8 cellular contexts compared by ENCODE assay signal in the genomic region with DNA sequence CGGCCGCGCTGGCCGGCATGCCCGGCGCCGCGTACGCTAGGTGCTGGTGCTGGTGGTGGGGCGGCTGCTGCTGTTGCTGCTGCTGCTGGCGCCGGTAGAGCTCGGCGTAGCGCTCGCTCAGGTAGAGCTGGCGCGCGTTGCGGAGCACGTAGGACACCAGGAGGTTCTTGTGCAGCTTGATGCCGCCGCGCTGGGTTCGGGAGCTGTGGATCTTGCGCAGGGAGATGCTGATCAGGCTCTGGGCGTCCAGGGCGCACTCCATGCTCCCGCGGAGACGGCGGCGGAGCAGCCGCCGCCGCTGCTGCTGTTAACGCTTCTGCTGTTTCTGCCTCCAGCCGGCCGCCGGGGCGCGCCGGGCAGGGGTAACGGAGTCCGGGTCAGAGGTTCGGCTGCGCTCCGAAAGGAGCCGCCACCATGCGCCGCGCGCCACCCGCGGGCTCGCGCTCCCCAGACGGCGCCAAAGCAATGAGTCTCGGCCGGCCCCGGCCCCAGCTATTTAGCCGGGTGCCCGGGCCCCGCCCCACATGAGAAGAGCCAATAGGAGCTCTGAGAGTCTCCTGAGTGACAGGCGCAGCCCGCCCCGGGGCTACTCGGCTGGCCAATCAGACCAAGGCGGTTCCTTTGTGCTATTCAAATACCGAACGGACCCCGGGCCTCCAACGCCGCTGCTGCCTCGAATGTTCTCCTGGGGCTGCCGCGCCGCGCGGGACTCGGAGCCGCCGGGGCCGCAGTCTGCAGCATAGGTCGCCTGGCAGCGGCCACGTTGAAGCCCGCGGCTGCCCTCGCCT. TPM values are rescaled to one million over a fixed set of nuclear protein-coding genes. Genes with fewer than 3 reads are reported as not detected.
DNase-seq lines count a peak whose midpoint lies in the region; ATAC-seq and TF ChIP-seq lines count a peak whose summit lies in the region.

TSS of gene IER5L (minus strand) at position 471 of the 788 bp plus-strand sequence. CDS start at position 262, 209 bp downstream.

- peaks cover 40% of the 10 kb centered on the region for H3K4me1 Mint-ChIP-seq in neural crest cell
- H3K4me1 Mint-ChIP-seq in stimulated activated naive CD8-positive, alpha-beta T cell treated with anti-CD3 and anti-CD28 coated beads, Interleukin-15, amount 100 ng/mL, for 72 hours = peaks cover 12% of the 10 kb centered on the region

- peak within 1 kb of the TSS; percentile 84 for H3K4me2 ChIP-seq in Loucy (ENCODE audit: low read depth, low read length, poor library complexity, severe bottlenecking)

- peak within 1 kb of the TSS; percentile 96 for H3K4me3 Mint-ChIP-seq in neural crest cell
- H3K4me3 Mint-ChIP-seq in stimulated activated naive CD8-positive, alpha-beta T cell treated with anti-CD3 and anti-CD28 coated beads, Interleukin-15, amount 100 ng/mL, for 72 hours = peak within 1 kb of the TSS; percentile 86 to 93

- peak; percentile 90 for ATAC-seq in stimulated activated naive CD8-positive, alpha-beta T cell treated with anti-CD3 and anti-CD28 coated beads, Interleukin-15, amount 100 ng/mL, for 72 hours

- H3K9me3 ChIP-seq in Loucy (ENCODE audit: insufficient read depth, low read depth, low read length) = no peaks in the 10 kb centered on the region

- H3K4me3 ChIP-seq in H7 (ENCODE audit: insufficient read depth, low read depth, low read length) = peak within 1 kb of the TSS; percentile 71
- H3K4me3 ChIP-seq in Loucy (ENCODE audit: low read length, poor library complexity, severe bottlenecking) = peak within 1 kb of the TSS; percentile 79
- H3K4me3 ChIP-seq in fibroblast of villous mesenchyme (ENCODE audit: low read depth, low read length) = peak within 1 kb of the TSS; percentile 91

- peak within 1 kb of the TSS; percentile 91 for H3K9ac ChIP-seq in Loucy (ENCODE audit: low read depth, low read length, poor library complexity, severe bottlenecking)

- peak within 1 kb of the TSS; percentile 97 for H3K27ac Mint-ChIP-seq in neural crest cell (ENCODE audit: unreplicated experiment)
- peak within 1 kb of the TSS; percentile 33 to 91 for H3K27ac Mint-ChIP-seq in stimulated activated naive CD8-positive, alpha-beta T cell treated with anti-CD3 and anti-CD28 coated beads, Interleukin-15, amount 100 ng/mL, for 72 hours

- H3K9me3 Mint-ChIP-seq in neural crest cell = no peaks in the 10 kb centered on the region
- H3K9me3 Mint-ChIP-seq in stimulated activated naive CD8-positive, alpha-beta T cell treated with anti-CD3 and anti-CD28 coated beads, Interleukin-15, amount 100 ng/mL, for 72 hours = no peaks in the 10 kb centered on the region

- H3K4me1 ChIP-seq in Loucy (ENCODE audit: insufficient read depth, low read length, poor library complexity, severe bottlenecking) = peaks cover 8% of the 10 kb centered on the region

- no peak within 1 kb of the TSS for H2AFZ ChIP-seq in Loucy (ENCODE audit: low read length)

- H3K27me3 ChIP-seq in H7 (ENCODE audit: control insufficient read depth, insufficient read depth, low read length) (peaks cover 72% of the 10 kb centered on the region), Loucy (ENCODE audit: insufficient read depth, low read length, poor library complexity, severe bottlenecking) (no peaks in the 10 kb centered on the region)

- TF ChIP-seq CTCF in Loucy (conservative IDR thresholded peaks at IDR 0.05; ENCODE audit: low read length) = no peak
- no peak for TF ChIP-seq CTCF in fibroblast of villous mesenchyme (IDR thresholded peaks at IDR 0.05; ENCODE audit: insufficient read depth, low read depth, low read length)
- no peak for TF ChIP-seq CTCF in neural crest cell (conservative IDR thresholded peaks at IDR 0.05)

- peaks cover 5% of the 10 kb centered on the region; the same call in 1 of the 2 replicates for H3F3A ChIP-seq in Loucy (ENCODE audit: low read depth)

- DNase-seq in ELR (ENCODE audit: low read depth) (peak; percentile 97), H7 (peak; percentile 100), SHP77 (lab: John Stamatoyannopoulos, UW) (peak; percentile 93 to 94), activated gamma-delta T cell (lab: John Stamatoyannopoulos, UW) (peak; percentile 86), fibroblast of villous mesenchyme (ENCODE audit: low read depth) (peak; percentile 97), neural crest cell (ENCODE audit: low read depth, low spot score) (peak; percentile 96)
- DNase-seq in stimulated activated naive CD8-positive, alpha-beta T cell treated with anti-CD3 and anti-CD28 coated beads, Interleukin-15, amount 100 ng/mL, for 72 hours = peak; percentile 96

- H3K9me2 ChIP-seq in Loucy (replicated peaks; ENCODE audit: low read depth, low read length) = no peaks in the 10 kb centered on the region

- peaks cover 6% of the 10 kb centered on the region; the same call in 1 of the 2 replicates for H3K79me2 ChIP-seq in Loucy (ENCODE audit: insufficient read depth, low read length)

- H4K20me1 ChIP-seq in Loucy (ENCODE audit: insufficient read depth, low read length, poor library complexity, severe bottlenecking) = no peaks in the 10 kb centered on the region

- no peaks in the 10 kb centered on the region for H3K36me3 ChIP-seq in H7 (replicated peaks; ENCODE audit: control insufficient read depth, insufficient read depth, low read length)
- no peaks in the 10 kb centered on the region for H3K36me3 ChIP-seq in Loucy (ENCODE audit: insufficient read depth, low read length)

- H3K36me3 Mint-ChIP-seq in neural crest cell (ENCODE audit: low read depth) = no peaks in the 10 kb centered on the region

- H3K27me3 Mint-ChIP-seq in neural crest cell (ENCODE audit: low read depth) = peaks cover 8% of the 10 kb centered on the region
- peaks cover 13% of the 10 kb centered on the region for H3K27me3 Mint-ChIP-seq in stimulated activated naive CD8-positive, alpha-beta T cell treated with anti-CD3 and anti-CD28 coated beads, Interleukin-15, amount 100 ng/mL, for 72 hours

RNA-seq across cellular contexts. Expression of gene IER5L, which starts in this region (rescaled TPM):
- 11.1 and 13.3 TPM in 2 replicates for total RNA-seq in H7 (2014; rRNA removed; shearing (Covaris generic))
- total RNA-seq in fibroblast of villous mesenchyme (60.5 and 75.7 TPM in 2 replicates), neural crest cell (19.1 and 19.9 TPM in 2 replicates)

Comparison
In these comparisons a context has a peak if more than half of its experiments do, and no peak if none do; other contexts are left out.
1. Peak in every context shown above with its lines: DNase-seq, ATAC-seq and H3K4me3 ChIP-seq.